8 cellular contexts compared by ENCODE assay signal in genomic region chr4:25439913-25440477, GRCh38.
A peak's percentile ranks its signal among the peaks of the same experiment; 100 is the strongest.
DNase-seq lines count a peak whose midpoint lies in the region; ATAC-seq, FAIRE-seq and TF ChIP-seq lines count a peak whose summit lies in the region.

No MANE protein-coding gene starts in this region.

- no peak overlapping the region for H3K27ac ChIP-seq in kidney (ENCODE audit: low read depth in 2 of 2, low read length in 2 of 2)

- H3K4me3 ChIP-seq in bronchial epithelial cell (ENCODE audit: low read depth, low read length) = no peak overlapping the region
- H3K4me3 ChIP-seq in kidney (ENCODE audit: low read length in 2 of 2) = no peak overlapping the region

- H3K9me3 ChIP-seq in kidney (ENCODE audit: control insufficient read depth in 1 of 2, low read length in 2 of 2) = no peaks in the 10 kb centered on the region

- no peak overlapping the region for H3K9ac ChIP-seq in kidney (ENCODE audit: low read length in 2 of 2)

- DNase-seq in AG20443 (ENCODE audit: low spot score) (peak; percentile 85), NCI-H187 treated with DMSO at 0.1 percent for 48 hours (lab: John Stamatoyannopoulos, UW) (peak; percentile 88), T-helper 9 cell (peak; percentile 23), bronchial epithelial cell (ENCODE audit: low read depth) (peak; percentile 62), kidney (no peak)
- peak; percentile 60 for DNase-seq in stimulated activated CD4-positive, alpha-beta T cell treated with anti-CD3 and anti-CD28 coated beads, Interleukin-2, amount 100 ng/mL, for 48 hours

- H3K27me3 ChIP-seq in bronchial epithelial cell (ENCODE audit: control insufficient read depth, insufficient read depth, low read length) = no peaks in the 10 kb centered on the region

- no peaks in the 10 kb centered on the region for H3K36me3 ChIP-seq in bronchial epithelial cell (ENCODE audit: control insufficient read depth, insufficient read depth, low read length)
- H3K36me3 ChIP-seq in kidney (ENCODE audit: control insufficient read depth in 1 of 2, insufficient read depth in 2 of 2, low read length in 2 of 2) = no peaks in the 10 kb centered on the region

- no peaks in the 10 kb centered on the region for H3K4me1 ChIP-seq in kidney (ENCODE audit: control insufficient read depth in 1 of 2, insufficient read depth in 1 of 2, low read depth in 1 of 2, low read length in 2 of 2)

- FAIRE-seq in bronchial epithelial cell (lab: Jason Lieb, UNC) = no peak
- no peak for FAIRE-seq in kidney (lab: Jason Lieb, UNC)

- intact Hi-C loops in kidney (cut with DNase I) = loop anchor here (10.0 kb wide), 1 partner anchor 325 kb away; no protein-coding TSS in a partner anchor

- peak; percentile 92 for TF ChIP-seq CTCF in bronchial epithelial cell (IDR thresholded peaks at IDR 0.05; ENCODE audit: insufficient read depth, low read length, severe bottlenecking)
- peak; percentile 75 for TF ChIP-seq CTCF in kidney (IDR thresholded peaks at IDR 0.05; ENCODE audit: borderline replicate concordance, extremely low read depth, insufficient read depth)

- ATAC-seq in GM18519 (IDR thresholded peaks at IDR 0.05; ENCODE audit: low FRiP score, unreplicated experiment) (peak; percentile 80), HG02981 (IDR thresholded peaks at IDR 0.05; ENCODE audit: unreplicated experiment) (peak; percentile 89)
